ENCODE assay signal across 39 cellular contexts in genomic region chr3:46651084-46651483, GRCh38. TPM values are rescaled to one million over a fixed set of nuclear protein-coding genes. Genes with fewer than 3 reads are reported as not detected.
"Had no signal": no experiment of that assay in that cellular context is flagged by ENCODE, and none has a peak within 500 bp of the region (broad histone marks: within the 10 kb centered on the region; RNA-seq: fewer than 3 reads in every experiment).

No MANE protein-coding gene starts in this region.

- H3K27me3 ChIP-seq: adrenal gland, ascending aorta, body of pancreas, breast epithelium, cardiac muscle cell had no signal

- ATAC-seq: activated naive CD4-positive, alpha-beta T cell treated with anti-CD3 and anti-CD28 coated beads, Interleukin-2, amount 50 U/mL, for 72 hours; activated naive CD8-positive, alpha-beta T cell treated with anti-CD3 and anti-CD28 coated beads, Interleukin-2, amount 50 U/mL, for 24 hours; activated T-cell treated with anti-CD3 and anti-CD28 coated beads, Interleukin-2, amount 50 U/mL, for 4 hours; activated T-cell treated with anti-CD3 and anti-CD28 coated beads, Interleukin-2, amount 50 U/mL, for 72 hours; activated T-helper 17 cell treated with anti-CD3 and anti-CD28 coated beads, Interleukin-2, amount 50 U/mL, for 72 hours; body of pancreas had no signal

- H3K36me3 ChIP-seq: adrenal gland, ascending aorta, brain microvascular endothelial cell, breast epithelium, cardiac muscle cell had no signal

- H3K27ac ChIP-seq: adrenal gland, ascending aorta, body of pancreas, brain microvascular endothelial cell, breast epithelium, cardiac muscle cell had no signal

- DNase-seq: activated effector memory CD4-positive, alpha-beta T cell treated with anti-CD3 and anti-CD28 coated beads, Interleukin-2, amount 50 U/mL, for 16 hours; activated effector memory CD4-positive, alpha-beta T cell treated with Interleukin-2 at 50 U/mL for 16 hours; activated gamma-delta T cell; activated gamma-delta T cell treated with Interleukin-2 at 50 U/mL for 16 hours; activated naive CD4-positive, alpha-beta T cell; activated naive CD4-positive, alpha-beta T cell treated with anti-CD3 and anti-CD28 coated beads for 36 hours; activated naive CD4-positive, alpha-beta T cell treated with anti-CD3 and anti-CD28 coated beads, Interleukin-2, amount 10 ng/mL, durations not matched to agents 7 days and 5 days; activated naive CD4-positive, alpha-beta T cell treated with anti-CD3 and anti-CD28 coated beads, Interleukin-2, amount 50 U/mL, for 16 hours; activated naive CD4-positive, alpha-beta T cell treated with Interleukin-2 at 50 U/mL for 16 hours; activated naive CD8-positive, alpha-beta T cell treated with anti-CD3 and anti-CD28 coated beads for 36 hours; activated naive CD8-positive, alpha-beta T cell treated with anti-CD3 and anti-CD28 coated beads, Interleukin-2, amount 10 ng/mL, durations not matched to agents 7 days and 5 days; activated naive CD8-positive, alpha-beta T cell treated with anti-CD3 and anti-CD28 coated beads, Interleukin-2, amount 50 U/mL, for 24 hours; activated T-cell treated with anti-CD3 and anti-CD28 coated beads, Interleukin-2, amount 50 U/mL, for 24 hours; activated T-cell treated with anti-CD3 and anti-CD28 coated beads, Interleukin-2, amount 50 U/mL, for 4 hours; activated T-cell treated with anti-CD3 and anti-CD28 coated beads, Interleukin-2, amount 50 U/mL, for 48 hours; activated T-cell treated with anti-CD3 and anti-CD28 coated beads, Interleukin-2, amount 50 U/mL, for 72 hours; adrenal gland; amniotic stem cell; amygdala; anterior cingulate cortex; aorta; body of pancreas; brain microvascular endothelial cell; caudate nucleus; central memory CD4-positive, alpha-beta T cell; cerebellar nuclear complex had no signal

- H3K4me1 ChIP-seq: adrenal gland, ascending aorta, body of pancreas, breast epithelium had no signal

- H3K9me3 ChIP-seq: ascending aorta, body of pancreas had no signal

- FAIRE-seq: astrocyte, bronchial epithelial cell had no signal

- H3K4me3 ChIP-seq: adrenal gland, ascending aorta, body of pancreas, breast epithelium, cardiac muscle cell had no signal

RNA-seq across cellular contexts. Expression of gene FAM240A, which starts 38.8 kb away (rescaled TPM):
- total RNA-seq: activated naive CD4-positive, alpha-beta T cell treated with anti-CD3 and anti-CD28 coated beads for 36 hours; activated naive CD4-positive, alpha-beta T cell treated with anti-CD3 and anti-CD28 coated beads, Interleukin-2, amount 50 U/mL, for 72 hours; activated naive CD8-positive, alpha-beta T cell treated with anti-CD3 and anti-CD28 coated beads for 36 hours; activated naive CD8-positive, alpha-beta T cell treated with anti-CD3 and anti-CD28 coated beads, Interleukin-2, amount 10 ng/mL, durations not matched to agents 7 days and 5 days; activated T-cell treated with anti-CD3 and anti-CD28 coated beads, Interleukin-2, amount 50 U/mL, for 4 hours; activated T-cell treated with anti-CD3 and anti-CD28 coated beads, Interleukin-2, amount 50 U/mL, for 72 hours; activated T-helper 1 cell treated with anti-CD3 and anti-CD28 coated beads, Interleukin-12 subunit alpha, Interleukin-12 subunit beta, Interleukin-2, Interleukin-4 antibody, amounts not matched to agents 30 ng/mL and 10 ng/mL and 1 ng/mL, durations not matched to agents 14 hours and 24 hours and 36 hours; activated T-helper 17 cell treated with anti-CD3 and anti-CD28 coated beads, Interleukin-2, amount 50 U/mL, for 72 hours; activated T-helper 2 cell treated with anti-CD3 and anti-CD28 coated beads, Interferon-gamma antibody, Interleukin-2, Interleukin-4, amounts not matched to agents 10 μg/mL and 5 μg/mL and 100 μg/mL, durations not matched to agents 14 hours and 24 hours and 36 hours; aorta; ascending aorta; astrocyte; body of pancreas; breast epithelium; bronchial epithelial cell; cardiac muscle cell; cardiac septum; cerebellum; chondrocyte had no signal
- polyA plus RNA-seq: adipose tissue, adrenal gland, aorta, cardiac muscle cell had no signal

RNA-seq across cellular contexts. Expression of gene TMIE, which starts 50.1 kb away (rescaled TPM):
- total RNA-seq: activated T-helper 1 cell treated with anti-CD3 and anti-CD28 coated beads, Interleukin-12 subunit alpha, Interleukin-12 subunit beta, Interleukin-2, Interleukin-4 antibody, amounts not matched to agents 30 ng/mL and 10 ng/mL and 1 ng/mL, durations not matched to agents 14 hours and 24 hours and 36 hours; activated T-helper 2 cell treated with anti-CD3 and anti-CD28 coated beads, Interferon-gamma antibody, Interleukin-2, Interleukin-4, amounts not matched to agents 10 μg/mL and 5 μg/mL and 100 μg/mL, durations not matched to agents 14 hours and 24 hours and 36 hours; body of pancreas; breast epithelium had no signal
